ENCODE assay signal across 8 cellular contexts in genomic region chr13:110944121-110944967, GRCh38. TPM values are rescaled to one million over a fixed set of nuclear protein-coding genes. Genes with fewer than 3 reads are reported as not detected.
A peak's percentile ranks its signal among the peaks of the same experiment; 100 is the strongest.
DNase-seq lines count a peak whose midpoint lies in the region; ATAC-seq and TF ChIP-seq lines count a peak whose summit lies in the region.

No MANE protein-coding gene starts in this region.

- H3K36me3 Mint-ChIP-seq in activated B cell treated with CpG ODN at 0.5 μM for 24 hours (ENCODE audit: low read depth) = no peaks in the 10 kb centered on the region
- no peaks in the 10 kb centered on the region for H3K36me3 Mint-ChIP-seq in CD8-positive, alpha-beta memory T cell

- H3K4me3 ChIP-seq in gastroesophageal sphincter = no peak overlapping the region
- no peak overlapping the region for H3K4me3 ChIP-seq in CD8-positive, alpha-beta memory T cell (ENCODE audit: low read length)

- H3K36me3 ChIP-seq in gastroesophageal sphincter = no peaks in the 10 kb centered on the region
- H3K36me3 ChIP-seq in CD8-positive, alpha-beta memory T cell (ENCODE audit: insufficient read depth, low read length) = no peaks in the 10 kb centered on the region

- TF ChIP-seq EP300 in gastroesophageal sphincter (IDR thresholded peaks at IDR 0.05) = no peak

- intact Hi-C loops in activated B cell treated with CpG ODN at 0.5 μM for 24 hours (cut with micrococcal nuclease) = loop anchor here (1.0 to 10.0 kb wide), 2 partner anchors 106 to 1660 kb away; no protein-coding TSS in a partner anchor

- TF ChIP-seq POLR2A in gastroesophageal sphincter (IDR thresholded peaks at IDR 0.05) = no peak

- H3K27ac ChIP-seq in gastroesophageal sphincter = no peak overlapping the region
- no peak overlapping the region for H3K27ac ChIP-seq in CD8-positive, alpha-beta memory T cell (ENCODE audit: low read depth, low read length)

- DNase-seq in GDM1 (lab: John Stamatoyannopoulos, UW) (peak; percentile 27), M059J (ENCODE audit: low read depth) (peak; percentile 61), activated B cell treated with CpG ODN at 0.5 μM for 24 hours (no peak), smooth muscle cell of the brain vasculature (ENCODE audit: low read depth, low spot score) (peak; percentile 36), middle frontal gyrus (ENCODE audit: extremely low spot score, low spot score) (no peak)
- DNase-seq in CD8-positive, alpha-beta memory T cell = no peak

- no peaks in the 10 kb centered on the region for H3K4me1 ChIP-seq in gastroesophageal sphincter
- H3K4me1 ChIP-seq in CD8-positive, alpha-beta memory T cell (ENCODE audit: insufficient read depth, low read length) = no peaks in the 10 kb centered on the region

- peaks cover 1% of the 10 kb centered on the region for H3K27me3 Mint-ChIP-seq in activated B cell treated with CpG ODN at 0.5 μM for 24 hours
- H3K27me3 Mint-ChIP-seq in CD8-positive, alpha-beta memory T cell = no peaks in the 10 kb centered on the region

- H3K4me3 Mint-ChIP-seq in activated B cell treated with CpG ODN at 0.5 μM for 24 hours = no peak overlapping the region
- H3K4me3 Mint-ChIP-seq in CD8-positive, alpha-beta memory T cell = no peak overlapping the region

- no peak overlapping the region for H3K27ac Mint-ChIP-seq in activated B cell treated with CpG ODN at 0.5 μM for 24 hours
- no peak overlapping the region for H3K27ac Mint-ChIP-seq in CD8-positive, alpha-beta memory T cell

- WGBS in gastroesophageal sphincter (ENCODE audit: low coverage in 1 of 2), 2 donors = 46 to 55% methylated on average over 3 to 5 of the region's 8 CpGs

- peaks cover 25% of the 10 kb centered on the region for H3K4me1 Mint-ChIP-seq in activated B cell treated with CpG ODN at 0.5 μM for 24 hours
- no peaks in the 10 kb centered on the region for H3K4me1 Mint-ChIP-seq in CD8-positive, alpha-beta memory T cell

- POLR2A ChIA-PET in activated B cell treated with CpG ODN at 0.5 μM for 24 hours (lab: Charles Lee) = no interaction called here
- POLR2A ChIA-PET in CD8-positive, alpha-beta memory T cell (lab: Charles Lee) = no interaction called here

- CTCF ChIA-PET in activated B cell treated with CpG ODN at 0.5 μM for 24 hours (lab: Charles Lee) = interaction anchor here (0.6 to 1.0 kb wide), 2 partner anchors 31 to 106 kb away, joined by 3 to 4 read pairs; no protein-coding TSS in a partner anchor
- CTCF ChIA-PET in CD8-positive, alpha-beta memory T cell (lab: Charles Lee) = no interaction called here

- no peaks in the 10 kb centered on the region for H3K9me3 Mint-ChIP-seq in activated B cell treated with CpG ODN at 0.5 μM for 24 hours
- no peaks in the 10 kb centered on the region for H3K9me3 Mint-ChIP-seq in CD8-positive, alpha-beta memory T cell

- H3K9me3 ChIP-seq in gastroesophageal sphincter = no peaks in the 10 kb centered on the region
- H3K9me3 ChIP-seq in CD8-positive, alpha-beta memory T cell (ENCODE audit: low read length) = no peaks in the 10 kb centered on the region

- no peaks in the 10 kb centered on the region for H3K27me3 ChIP-seq in gastroesophageal sphincter
- no peaks in the 10 kb centered on the region for H3K27me3 ChIP-seq in CD8-positive, alpha-beta memory T cell (ENCODE audit: insufficient read depth, low read length, poor library complexity, severe bottlenecking)

- TF ChIP-seq CTCF in activated B cell treated with CpG ODN at 0.5 μM for 24 hours (IDR thresholded peaks at IDR 0.05) (no peak), gastroesophageal sphincter (IDR thresholded peaks at IDR 0.05) (peak in 3 of 4 experiments; percentile 41 to 56 (median 55))

- ATAC-seq in GM21529 (IDR thresholded peaks at IDR 0.05; ENCODE audit: unreplicated experiment) = peak; percentile 65
- peak; percentile 43 for ATAC-seq in activated B cell treated with CpG ODN at 0.5 μM for 24 hours (ENCODE audit: low read depth)
- peak; percentile 42 for ATAC-seq in gastroesophageal sphincter

RNA-seq across cellular contexts. Expression of gene ANKRD10, which starts 29.5 kb away (rescaled TPM):
- total RNA-seq in M059J (2014; rRNA removed; shearing (Covaris generic)) = 26.6 and 42.5 TPM in 2 replicates
- total RNA-seq in activated B cell treated with CpG ODN at 0.5 μM for 24 hours (212 and 256 TPM in 2 replicates), gastroesophageal sphincter (100 to 1,000 TPM in 3 of 4 donors, 10 to 100 TPM in 1; 97.8 to 189 (median 114) TPM)
- total RNA-seq in CD8-positive, alpha-beta memory T cell = 10 to 100 TPM; 65.4 to 76.1 TPM
- 65.8 TPM for polyA plus RNA-seq in CD8-positive, alpha-beta memory T cell

Comparison
In these comparisons a context has a peak if more than half of its experiments do, and no peak if none do; other contexts are left out.
1. DNase-seq: peak in GDM1 (single experiment), M059J (single experiment) and smooth muscle cell of the brain vasculature (single experiment); none in activated B cell treated with CpG ODN at 0.5 μM for 24 hours (single experiment), middle frontal gyrus (single experiment) and CD8-positive, alpha-beta memory T cell (0 of 5).
2. Peak in every context shown above with its lines, with median percentiles within 50 percentile points of each other: ATAC-seq.